Comparison of ENCODE assay signal across 19 cellular contexts in the genomic region with DNA sequence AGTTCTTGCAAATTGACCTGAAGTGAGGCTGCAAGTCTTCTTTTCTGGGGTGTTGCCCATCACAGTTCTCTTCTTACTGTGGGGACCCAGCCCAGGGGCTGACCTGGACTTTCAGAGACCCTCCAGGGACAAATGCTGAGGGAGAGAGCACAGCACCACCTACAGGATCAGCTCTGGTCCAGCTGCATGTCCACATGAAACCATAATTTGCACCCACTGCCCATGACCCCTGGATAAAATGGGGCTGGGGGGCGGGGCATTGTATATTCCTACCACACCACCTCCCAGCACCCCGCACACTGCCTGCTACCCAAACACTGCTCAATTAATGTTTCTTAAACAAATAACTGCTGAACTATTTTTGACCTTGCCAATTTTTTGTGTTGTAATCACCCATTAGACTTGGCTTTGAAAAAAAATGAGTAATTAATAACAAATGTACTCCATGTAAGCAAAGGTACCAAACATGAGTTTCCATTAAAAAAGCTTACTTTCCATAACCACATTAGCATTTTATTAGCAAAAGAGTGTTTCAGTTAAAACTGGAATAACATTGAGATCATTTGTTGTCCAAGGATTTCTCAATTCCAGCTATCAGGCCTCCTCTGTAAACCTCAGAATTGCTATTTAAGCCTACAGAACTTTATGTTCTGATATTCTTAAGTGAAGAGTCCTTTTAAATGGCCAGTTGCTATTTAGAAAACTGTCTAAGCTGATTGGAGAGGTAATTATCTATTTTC.
DNase-seq lines count a peak whose midpoint lies in the region; ATAC-seq, FAIRE-seq and TF ChIP-seq lines count a peak whose summit lies in the region.
"Had no signal": no experiment of that assay in that cellular context is flagged by ENCODE, and none has a peak within 500 bp of the region (broad histone marks: within the 10 kb centered on the region; RNA-seq: fewer than 3 reads in every experiment).

No MANE protein-coding gene starts in this region.

- ATAC-seq in left cardiac atrium (no peak), right lobe of liver (peak; percentile 24 to 54 (median 27)), GM18520 (IDR thresholded peaks at IDR 0.05; ENCODE audit: unreplicated experiment) (no peak)
- no peak for ATAC-seq in activated CD4-positive, alpha-beta T cell treated with anti-CD3 and anti-CD28 coated beads for 36 hours
- no peak for ATAC-seq in activated naive CD8-positive, alpha-beta T cell treated with anti-CD3 and anti-CD28 coated beads, Interleukin-2, amount 50 U/mL, for 24 hours
- ATAC-seq: A549; natural killer cell; stimulated activated naive B cell treated with anti-CD40 and anti-IgM and Interleukin-4, amounts not matched to agents 10 μg/mL and 1 μg/mL and 100 μg/mL, for 72 hours had no signal

- no peaks in the 10 kb centered on the region for H3K9me3 Mint-ChIP-seq in activated CD4-positive, alpha-beta T cell treated with anti-CD3 and anti-CD28 coated beads for 36 hours (ENCODE audit: low read depth)
- H3K9me3 Mint-ChIP-seq in activated naive CD8-positive, alpha-beta T cell treated with anti-CD3 and anti-CD28 coated beads, Interleukin-2, amount 50 U/mL, for 24 hours, result no peaks in the 10 kb centered on the region
- H3K9me3 Mint-ChIP-seq: activated T-helper 2 cell treated with anti-CD3 and anti-CD28 coated beads, Interferon-gamma antibody, Interleukin-2, Interleukin-4, amounts not matched to agents 10 μg/mL and 5 μg/mL and 100 μg/mL, durations not matched to agents 14 hours and 24 hours and 36 hours; CD4-positive, alpha-beta T cell; immature natural killer cell; natural killer cell; stimulated activated naive B cell treated with anti-CD40 and anti-IgM and Interleukin-4, amounts not matched to agents 10 μg/mL and 1 μg/mL and 100 μg/mL, for 72 hours had no signal

- H3K4me1 ChIP-seq in right atrium auricular region (no peaks in the 10 kb centered on the region), right lobe of liver (peaks cover 0 to 70% (median 31%) of the 10 kb centered on the region in 4 donors)

- intact Hi-C loops in left cardiac atrium (cut with DNase I), result no loop called here
- intact Hi-C loops in right lobe of liver (cut with DNase I), result no loop called here
- intact Hi-C loops in activated CD4-positive, alpha-beta T cell treated with anti-CD3 and anti-CD28 coated beads for 36 hours (cut with DNase I, micrococcal nuclease), result loop anchor here in 1 of 2 experiments (2.0 kb wide), 1 partner anchor 20 kb away; no protein-coding TSS in a partner anchor

- POLR2A ChIA-PET in activated CD4-positive, alpha-beta T cell treated with anti-CD3 and anti-CD28 coated beads for 36 hours (lab: Charles Lee), result no interaction called here

- H3K36me3 ChIP-seq in right atrium auricular region (no peaks in the 10 kb centered on the region), right lobe of liver (no peaks in the 10 kb centered on the region)
- H3K36me3 ChIP-seq: upper lobe of left lung had no signal

- peaks cover 7% of the 10 kb centered on the region for H3K4me1 Mint-ChIP-seq in activated CD4-positive, alpha-beta T cell treated with anti-CD3 and anti-CD28 coated beads for 36 hours
- H3K4me1 Mint-ChIP-seq in activated naive CD8-positive, alpha-beta T cell treated with anti-CD3 and anti-CD28 coated beads, Interleukin-2, amount 50 U/mL, for 24 hours, result no peaks in the 10 kb centered on the region
- H3K4me1 Mint-ChIP-seq: immature natural killer cell, natural killer cell had no signal

- no peak overlapping the region for H3K27ac ChIP-seq in right atrium auricular region
- H3K27ac ChIP-seq in right lobe of liver, result peak overlapping the region in 2 of 3 donors; percentile 57 to 68
- H3K27ac ChIP-seq: A549, upper lobe of left lung had no signal

- TF ChIP-seq POLR2A in right lobe of liver (IDR thresholded peaks at IDR 0.05), result no peak

- TF ChIP-seq CTCF in right atrium auricular region (IDR thresholded peaks at IDR 0.05) (peak in 1 of 2 donors; percentile 26), right lobe of liver (IDR thresholded peaks at IDR 0.05) (peak in 3 of 4 donors; percentile 7 to 30 (median 28))

- H3K27me3 Mint-ChIP-seq in activated CD4-positive, alpha-beta T cell treated with anti-CD3 and anti-CD28 coated beads for 36 hours, result peaks cover 2% of the 10 kb centered on the region
- no peaks in the 10 kb centered on the region for H3K27me3 Mint-ChIP-seq in activated naive CD8-positive, alpha-beta T cell treated with anti-CD3 and anti-CD28 coated beads, Interleukin-2, amount 50 U/mL, for 24 hours
- H3K27me3 Mint-ChIP-seq: CD4-positive, alpha-beta T cell had no signal

- no peak overlapping the region for H3K27ac Mint-ChIP-seq in activated CD4-positive, alpha-beta T cell treated with anti-CD3 and anti-CD28 coated beads for 36 hours
- H3K27ac Mint-ChIP-seq in activated naive CD8-positive, alpha-beta T cell treated with anti-CD3 and anti-CD28 coated beads, Interleukin-2, amount 50 U/mL, for 24 hours, result no peak overlapping the region
- H3K27ac Mint-ChIP-seq: activated T-helper 2 cell treated with anti-CD3 and anti-CD28 coated beads, Interferon-gamma antibody, Interleukin-2, Interleukin-4, amounts not matched to agents 10 μg/mL and 5 μg/mL and 100 μg/mL, durations not matched to agents 14 hours and 24 hours and 36 hours; CD4-positive, alpha-beta T cell; immature natural killer cell; natural killer cell; stimulated activated naive B cell treated with anti-CD40 and anti-IgM and Interleukin-4, amounts not matched to agents 10 μg/mL and 1 μg/mL and 100 μg/mL, for 72 hours had no signal

- no peaks in the 10 kb centered on the region for H3K36me3 Mint-ChIP-seq in activated CD4-positive, alpha-beta T cell treated with anti-CD3 and anti-CD28 coated beads for 36 hours (ENCODE audit: low read depth)
- no peaks in the 10 kb centered on the region for H3K36me3 Mint-ChIP-seq in activated naive CD8-positive, alpha-beta T cell treated with anti-CD3 and anti-CD28 coated beads, Interleukin-2, amount 50 U/mL, for 24 hours (ENCODE audit: low read depth)
- H3K36me3 Mint-ChIP-seq: natural killer cell; stimulated activated naive B cell treated with anti-CD40 and anti-IgM and Interleukin-4, amounts not matched to agents 10 μg/mL and 1 μg/mL and 100 μg/mL, for 72 hours had no signal

- H3K4me3 ChIP-seq in right atrium auricular region (no peak overlapping the region), right lobe of liver (no peak overlapping the region)
- H3K4me3 ChIP-seq: A549, upper lobe of left lung had no signal

- peak; percentile 51 for DNase-seq in right atrium auricular region (ENCODE audit: low spot score)
- no peak for DNase-seq in left cardiac atrium
- DNase-seq in right lobe of liver, result peak in 1 of 3 donors; percentile 67
- DNase-seq in activated CD4-positive, alpha-beta T cell treated with anti-CD3 and anti-CD28 coated beads for 36 hours, result no peak
- no peak for DNase-seq in activated naive CD4-positive, alpha-beta T cell treated with Interleukin-2 at 50 U/mL for 16 hours
- no peak for DNase-seq in activated naive CD8-positive, alpha-beta T cell treated with anti-CD3 and anti-CD28 coated beads, Interleukin-2, amount 50 U/mL, for 24 hours
- DNase-seq: amygdala; CD4-positive, alpha-beta T cell; DMS79; immature natural killer cell; natural killer cell; NCI-H226; SIG-M5; stimulated activated naive B cell treated with anti-CD40 and anti-IgM and Interleukin-4, amounts not matched to agents 10 μg/mL and 1 μg/mL and 100 μg/mL, for 72 hours; upper lobe of left lung had no signal

- WGBS in right lobe of liver (ENCODE audit: insufficient coverage, low coverage, low lambda C conversion rate, missing lambda C conversion rate), result no CpG with 5 or more reads among the region's 2 CpGs

- no peak overlapping the region for H3K4me3 Mint-ChIP-seq in activated CD4-positive, alpha-beta T cell treated with anti-CD3 and anti-CD28 coated beads for 36 hours
- H3K4me3 Mint-ChIP-seq in activated naive CD8-positive, alpha-beta T cell treated with anti-CD3 and anti-CD28 coated beads, Interleukin-2, amount 50 U/mL, for 24 hours, result no peak overlapping the region
- H3K4me3 Mint-ChIP-seq: CD4-positive, alpha-beta T cell; immature natural killer cell; natural killer cell; stimulated activated naive B cell treated with anti-CD40 and anti-IgM and Interleukin-4, amounts not matched to agents 10 μg/mL and 1 μg/mL and 100 μg/mL, for 72 hours had no signal

- FAIRE-seq in endometrium (lab: Jason Lieb, UNC), result peak; percentile 8
- FAIRE-seq: A549 had no signal

- H3K9me3 ChIP-seq in right atrium auricular region, result peaks cover 0 to 3% of the 10 kb centered on the region in 2 donors
- no peaks in the 10 kb centered on the region for H3K9me3 ChIP-seq in right lobe of liver
- H3K9me3 ChIP-seq: A549, upper lobe of left lung had no signal

- CTCF ChIA-PET in activated CD4-positive, alpha-beta T cell treated with anti-CD3 and anti-CD28 coated beads for 36 hours (lab: Charles Lee), result no interaction called here

- H3K27me3 ChIP-seq in right atrium auricular region (no peaks in the 10 kb centered on the region), right lobe of liver (no peaks in the 10 kb centered on the region)
- H3K27me3 ChIP-seq: upper lobe of left lung had no signal

Comparison
In these comparisons a context has a peak if more than half of its experiments do, and no peak if none do; other contexts are left out.
1. H3K27ac ChIP-seq: peak in right lobe of liver (2 of 3); none in right atrium auricular region (0 of 2).
2. ATAC-seq: peak in right lobe of liver (4 of 4); none in left cardiac atrium (0 of 2), activated CD4-positive, alpha-beta T cell treated with anti-CD3 and anti-CD28 coated beads for 36 hours (single experiment), activated naive CD8-positive, alpha-beta T cell treated with anti-CD3 and anti-CD28 coated beads, Interleukin-2, amount 50 U/mL, for 24 hours (single experiment) and GM18520 (single experiment).